Comparison of ENCODE assay signal across 15 cellular contexts in genomic region chr1:204455831-204456145, GRCh38.
"Had no signal": no experiment of that assay in that cellular context is flagged by ENCODE, and none has a peak within 500 bp of the region (broad histone marks: within the 10 kb centered on the region; RNA-seq: fewer than 3 reads in every experiment).

No MANE protein-coding gene starts in this region.

- H3K27ac Mint-ChIP-seq: activated CD8-positive, alpha-beta T cell treated with anti-CD3 and anti-CD28 coated beads for 36 hours; activated naive CD4-positive, alpha-beta T cell treated with anti-CD3 and anti-CD28 coated beads, Interleukin-2, amount 50 U/mL, for 24 hours; activated T-helper 17 cell treated with anti-CD3 and anti-CD28 coated beads, Interleukin-2, amount 50 U/mL, for 72 hours had no signal

- H3K4me3 Mint-ChIP-seq: activated CD8-positive, alpha-beta T cell treated with anti-CD3 and anti-CD28 coated beads for 36 hours; activated naive CD4-positive, alpha-beta T cell treated with anti-CD3 and anti-CD28 coated beads, Interleukin-2, amount 50 U/mL, for 24 hours; activated T-helper 17 cell treated with anti-CD3 and anti-CD28 coated beads, Interleukin-2, amount 50 U/mL, for 72 hours; stimulated activated effector memory CD8-positive, alpha-beta T cell treated with anti-CD3 and anti-CD28 coated beads, Interleukin-12 subunit alpha, Interleukin-12 subunit beta, amount 100 ng/mL, for 72 hours had no signal

- H2AFZ ChIP-seq: parathyroid adenoma had no signal

- H3K27me3 Mint-ChIP-seq: activated CD8-positive, alpha-beta T cell treated with anti-CD3 and anti-CD28 coated beads for 36 hours; activated naive CD4-positive, alpha-beta T cell treated with anti-CD3 and anti-CD28 coated beads, Interleukin-2, amount 50 U/mL, for 24 hours; activated T-helper 17 cell treated with anti-CD3 and anti-CD28 coated beads, Interleukin-2, amount 50 U/mL, for 72 hours had no signal

- H3K9me3 ChIP-seq: body of pancreas, esophagus squamous epithelium had no signal

- ATAC-seq: activated CD8-positive, alpha-beta T cell treated with anti-CD3 and anti-CD28 coated beads for 36 hours; activated T-helper 17 cell treated with anti-CD3 and anti-CD28 coated beads, Interleukin-2, amount 50 U/mL, for 72 hours; body of pancreas; left ventricle myocardium superior; stimulated activated effector memory CD8-positive, alpha-beta T cell treated with anti-CD3 and anti-CD28 coated beads, Interleukin-12 subunit alpha, Interleukin-12 subunit beta, amount 100 ng/mL, for 72 hours had no signal

- DNase-seq: activated CD4-positive, alpha-beta T cell treated with anti-CD3 and anti-CD28 coated beads for 4 hours; activated CD8-positive, alpha-beta memory T cell treated with anti-CD3 and anti-CD28 coated beads, Interleukin-2, amount 50 U/mL, for 48 hours; activated CD8-positive, alpha-beta T cell treated with anti-CD3 and anti-CD28 coated beads for 36 hours; cerebellar nuclear complex; esophagus squamous epithelium; foreskin fibroblast; left ventricle myocardium superior; T-helper 9 cell; trophoblast cell had no signal

- H3K4me3 ChIP-seq: body of pancreas, esophagus squamous epithelium, skin epidermis had no signal

- H3K27ac ChIP-seq: body of pancreas, parathyroid adenoma, skin epidermis had no signal

- H3K9ac ChIP-seq: parathyroid adenoma had no signal

- H3K79me2 ChIP-seq: parathyroid adenoma had no signal

- H3K9me3 Mint-ChIP-seq: activated CD8-positive, alpha-beta T cell treated with anti-CD3 and anti-CD28 coated beads for 36 hours; activated naive CD4-positive, alpha-beta T cell treated with anti-CD3 and anti-CD28 coated beads, Interleukin-2, amount 50 U/mL, for 24 hours; activated T-helper 17 cell treated with anti-CD3 and anti-CD28 coated beads, Interleukin-2, amount 50 U/mL, for 72 hours; stimulated activated effector memory CD8-positive, alpha-beta T cell treated with anti-CD3 and anti-CD28 coated beads, Interleukin-12 subunit alpha, Interleukin-12 subunit beta, amount 100 ng/mL, for 72 hours had no signal

- H3K27me3 ChIP-seq: body of pancreas, esophagus squamous epithelium had no signal

- H3K4me1 ChIP-seq: parathyroid adenoma had no signal
